Comparison of ENCODE assay signal across 37 cellular contexts in the genomic region with DNA sequence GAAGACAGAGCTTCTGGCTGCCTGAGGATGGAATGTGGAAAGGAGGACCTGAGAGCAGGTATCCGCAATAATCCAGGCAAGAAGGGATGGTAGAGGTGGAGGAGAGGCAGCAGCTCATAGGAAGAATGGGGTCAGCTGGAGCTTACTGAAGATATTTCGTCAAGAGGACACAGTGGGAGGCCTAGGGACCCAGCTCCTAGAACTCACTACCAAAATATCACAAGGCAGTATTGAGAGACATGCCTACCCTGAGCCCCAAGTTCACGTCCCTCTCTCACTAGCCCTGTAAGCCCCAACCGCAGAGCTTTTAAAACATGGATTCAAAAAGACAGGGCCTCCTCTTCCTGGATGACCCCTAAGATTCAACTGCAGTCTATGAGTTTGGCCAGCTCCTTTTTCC. TPM values are rescaled to one million over a fixed set of nuclear protein-coding genes. Genes with fewer than 3 reads are reported as not detected.
"Had no signal": no experiment of that assay in that cellular context is flagged by ENCODE, and none has a peak within 500 bp of the region (broad histone marks: within the 10 kb centered on the region; RNA-seq: fewer than 3 reads in every experiment).

No MANE protein-coding gene starts in this region.

- H3K9me3 Mint-ChIP-seq: activated B cell treated with CpG ODN at 0.5 μM for 24 hours; activated CD4-positive, alpha-beta memory T cell treated with anti-CD3 and anti-CD28 coated beads, Interleukin-2, amount 10 ng/mL, durations not matched to agents 7 days and 5 days; activated CD4-positive, alpha-beta T cell treated with anti-CD3 and anti-CD28 coated beads, Interleukin-2, amount 10 ng/mL, durations not matched to agents 7 days and 5 days; activated naive CD4-positive, alpha-beta T cell treated with anti-CD3 and anti-CD28 coated beads, Interleukin-2, amount 10 ng/mL, durations not matched to agents 7 days and 5 days; activated naive CD4-positive, alpha-beta T cell treated with anti-CD3 and anti-CD28 coated beads, Interleukin-2, amount 50 U/mL, for 24 hours; activated naive CD8-positive, alpha-beta T cell treated with anti-CD3 and anti-CD28 coated beads, Interleukin-2, amount 10 ng/mL, durations not matched to agents 7 days and 5 days; activated naive CD8-positive, alpha-beta T cell treated with anti-CD3 and anti-CD28 coated beads, Interleukin-2, amount 50 U/mL, for 24 hours; activated T-cell treated with anti-CD3 and anti-CD28 coated beads, Interleukin-2, amount 50 U/mL, for 24 hours; activated T-helper 2 cell treated with anti-CD3 and anti-CD28 coated beads, Interferon-gamma antibody, Interleukin-2, Interleukin-4, amounts not matched to agents 10 μg/mL and 5 μg/mL and 100 μg/mL, durations not matched to agents 14 hours and 24 hours and 36 hours; brain; central memory CD8-positive, alpha-beta T cell; T-helper 1 cell treated with Interleukin-12 subunit alpha and Interleukin-12 subunit beta and Interleukin-4 antibody, amounts not matched to agents 30 μg/mL and 1 μg/mL, for 36 hours; T-helper 2 cell treated with Interferon-gamma antibody and Interleukin-4, amounts not matched to agents 5 μg/mL and 100 μg/mL, for 36 hours had no signal

- H3K27ac Mint-ChIP-seq: activated B cell treated with CpG ODN at 0.5 μM for 24 hours; activated CD4-positive, alpha-beta memory T cell treated with anti-CD3 and anti-CD28 coated beads, Interleukin-2, amount 10 ng/mL, durations not matched to agents 7 days and 5 days; activated CD4-positive, alpha-beta T cell treated with anti-CD3 and anti-CD28 coated beads for 36 hours; activated CD4-positive, alpha-beta T cell treated with anti-CD3 and anti-CD28 coated beads, Interleukin-2, amount 10 ng/mL, durations not matched to agents 7 days and 5 days; activated CD8-positive, alpha-beta memory T cell treated with anti-CD3 and anti-CD28 coated beads, Interleukin-2, amount 10 ng/mL, durations not matched to agents 7 days and 5 days; activated CD8-positive, alpha-beta T cell treated with anti-CD3 and anti-CD28 coated beads, Interleukin-2, amount 10 ng/mL, durations not matched to agents 7 days and 5 days; activated naive CD4-positive, alpha-beta T cell treated with anti-CD3 and anti-CD28 coated beads, Interleukin-2, amount 10 ng/mL, durations not matched to agents 7 days and 5 days; activated naive CD4-positive, alpha-beta T cell treated with anti-CD3 and anti-CD28 coated beads, Interleukin-2, amount 50 U/mL, for 24 hours; activated naive CD8-positive, alpha-beta T cell; activated naive CD8-positive, alpha-beta T cell treated with anti-CD3 and anti-CD28 coated beads, Interleukin-2, amount 10 ng/mL, durations not matched to agents 7 days and 5 days; activated naive CD8-positive, alpha-beta T cell treated with anti-CD3 and anti-CD28 coated beads, Interleukin-2, amount 50 U/mL, for 24 hours; activated T-cell treated with anti-CD3 and anti-CD28 coated beads, Interleukin-2, amount 50 U/mL, for 24 hours; activated T-helper 2 cell treated with anti-CD3 and anti-CD28 coated beads, Interferon-gamma antibody, Interleukin-2, Interleukin-4, amounts not matched to agents 10 μg/mL and 5 μg/mL and 100 μg/mL, durations not matched to agents 14 hours and 24 hours and 36 hours; brain; T-helper 1 cell treated with Interleukin-12 subunit alpha and Interleukin-12 subunit beta and Interleukin-4 antibody, amounts not matched to agents 30 μg/mL and 1 μg/mL, for 36 hours; T-helper 2 cell treated with Interferon-gamma antibody and Interleukin-4, amounts not matched to agents 5 μg/mL and 100 μg/mL, for 36 hours had no signal

- H3K9me3 ChIP-seq: ascending aorta had no signal

- DNase-seq: activated B cell treated with CpG ODN at 0.5 μM for 24 hours; activated CD4-positive, alpha-beta memory T cell treated with anti-CD3 and anti-CD28 coated beads, Interleukin-2, amount 10 ng/mL, durations not matched to agents 7 days and 5 days; activated CD4-positive, alpha-beta T cell treated with anti-CD3 and anti-CD28 coated beads for 1 hour; activated CD4-positive, alpha-beta T cell treated with anti-CD3 and anti-CD28 coated beads for 36 hours; activated CD4-positive, alpha-beta T cell treated with anti-CD3 and anti-CD28 coated beads for 48 hours; activated CD4-positive, alpha-beta T cell treated with anti-CD3 and anti-CD28 coated beads, Interleukin-2, amount 10 ng/mL, durations not matched to agents 7 days and 5 days; activated CD4-positive, alpha-beta T cell treated with anti-CD3 and anti-CD28 coated beads, Interleukin-2, amount 50 U/mL, for 48 hours; activated CD8-positive, alpha-beta memory T cell treated with anti-CD3 and anti-CD28 coated beads for 24 hours; activated CD8-positive, alpha-beta memory T cell treated with anti-CD3 and anti-CD28 coated beads, Interleukin-2, amount 10 ng/mL, durations not matched to agents 7 days and 5 days; activated CD8-positive, alpha-beta memory T cell treated with anti-CD3 and anti-CD28 coated beads, Interleukin-2, amount 50 U/mL, for 48 hours; activated CD8-positive, alpha-beta T cell treated with anti-CD3 and anti-CD28 coated beads, Interleukin-2, amount 10 ng/mL, durations not matched to agents 7 days and 5 days; activated effector memory CD4-positive, alpha-beta T cell treated with Interleukin-2 at 50 U/mL for 16 hours; activated gamma-delta T cell; activated naive CD4-positive, alpha-beta T cell treated with anti-CD3 and anti-CD28 coated beads, Interleukin-2, amount 10 ng/mL, durations not matched to agents 7 days and 5 days; activated naive CD4-positive, alpha-beta T cell treated with Interleukin-2 at 50 U/mL for 16 hours; activated naive CD8-positive, alpha-beta T cell treated with anti-CD3 and anti-CD28 coated beads, Interleukin-2, amount 10 ng/mL, durations not matched to agents 7 days and 5 days; activated naive CD8-positive, alpha-beta T cell treated with anti-CD3 and anti-CD28 coated beads, Interleukin-2, amount 50 U/mL, for 24 hours; activated T-cell treated with anti-CD3 and anti-CD28 coated beads, Interleukin-2, amount 50 U/mL, for 24 hours; activated T-cell treated with anti-CD3 and anti-CD28 coated beads, Interleukin-2, amount 50 U/mL, for 48 hours; amygdala; anterior cingulate cortex; caudate nucleus; cerebellar nuclear complex; T-helper 1 cell; T-helper 2 cell; T-helper 9 cell had no signal

- H3K36me3 Mint-ChIP-seq: activated CD8-positive, alpha-beta memory T cell treated with anti-CD3 and anti-CD28 coated beads, Interleukin-2, amount 10 ng/mL, durations not matched to agents 7 days and 5 days; activated naive CD4-positive, alpha-beta T cell treated with anti-CD3 and anti-CD28 coated beads, Interleukin-2, amount 10 ng/mL, durations not matched to agents 7 days and 5 days; activated naive CD4-positive, alpha-beta T cell treated with anti-CD3 and anti-CD28 coated beads, Interleukin-2, amount 50 U/mL, for 24 hours; activated naive CD8-positive, alpha-beta T cell; activated naive CD8-positive, alpha-beta T cell treated with anti-CD3 and anti-CD28 coated beads, Interleukin-2, amount 10 ng/mL, durations not matched to agents 7 days and 5 days; brain had no signal

- H3K4me3 ChIP-seq: ascending aorta, cardiac muscle cell had no signal

- H3K4me3 Mint-ChIP-seq: activated B cell treated with CpG ODN at 0.5 μM for 24 hours; activated CD4-positive, alpha-beta memory T cell treated with anti-CD3 and anti-CD28 coated beads, Interleukin-2, amount 10 ng/mL, durations not matched to agents 7 days and 5 days; activated CD4-positive, alpha-beta T cell treated with anti-CD3 and anti-CD28 coated beads for 36 hours; activated CD4-positive, alpha-beta T cell treated with anti-CD3 and anti-CD28 coated beads, Interleukin-2, amount 10 ng/mL, durations not matched to agents 7 days and 5 days; activated CD8-positive, alpha-beta memory T cell treated with anti-CD3 and anti-CD28 coated beads, Interleukin-2, amount 10 ng/mL, durations not matched to agents 7 days and 5 days; activated CD8-positive, alpha-beta T cell treated with anti-CD3 and anti-CD28 coated beads, Interleukin-2, amount 10 ng/mL, durations not matched to agents 7 days and 5 days; activated naive CD4-positive, alpha-beta T cell treated with anti-CD3 and anti-CD28 coated beads, Interleukin-2, amount 10 ng/mL, durations not matched to agents 7 days and 5 days; activated naive CD4-positive, alpha-beta T cell treated with anti-CD3 and anti-CD28 coated beads, Interleukin-2, amount 50 U/mL, for 24 hours; activated naive CD8-positive, alpha-beta T cell; activated naive CD8-positive, alpha-beta T cell treated with anti-CD3 and anti-CD28 coated beads, Interleukin-2, amount 10 ng/mL, durations not matched to agents 7 days and 5 days; activated naive CD8-positive, alpha-beta T cell treated with anti-CD3 and anti-CD28 coated beads, Interleukin-2, amount 50 U/mL, for 24 hours; activated T-cell treated with anti-CD3 and anti-CD28 coated beads, Interleukin-2, amount 50 U/mL, for 24 hours; brain; central memory CD8-positive, alpha-beta T cell; T-helper 1 cell treated with Interleukin-12 subunit alpha and Interleukin-12 subunit beta and Interleukin-4 antibody, amounts not matched to agents 30 μg/mL and 1 μg/mL, for 36 hours; T-helper 2 cell treated with Interferon-gamma antibody and Interleukin-4, amounts not matched to agents 5 μg/mL and 100 μg/mL, for 36 hours had no signal

- ATAC-seq: activated CD4-positive, alpha-beta T cell treated with anti-CD3 and anti-CD28 coated beads for 36 hours; activated CD8-positive, alpha-beta memory T cell treated with anti-CD3 and anti-CD28 coated beads, Interleukin-2, amount 10 ng/mL, durations not matched to agents 7 days and 5 days; activated CD8-positive, alpha-beta T cell treated with anti-CD3 and anti-CD28 coated beads, Interleukin-2, amount 10 ng/mL, durations not matched to agents 7 days and 5 days; activated naive CD8-positive, alpha-beta T cell treated with anti-CD3 and anti-CD28 coated beads, Interleukin-2, amount 50 U/mL, for 24 hours had no signal

- H3K36me3 ChIP-seq: ascending aorta, cardiac muscle cell had no signal

- H3K4me1 Mint-ChIP-seq: activated B cell treated with CpG ODN at 0.5 μM for 24 hours; activated CD4-positive, alpha-beta T cell treated with anti-CD3 and anti-CD28 coated beads for 36 hours; activated naive CD4-positive, alpha-beta T cell treated with anti-CD3 and anti-CD28 coated beads, Interleukin-2, amount 10 ng/mL, durations not matched to agents 7 days and 5 days; activated naive CD4-positive, alpha-beta T cell treated with anti-CD3 and anti-CD28 coated beads, Interleukin-2, amount 50 U/mL, for 24 hours; central memory CD8-positive, alpha-beta T cell had no signal

- H3K27me3 ChIP-seq: ascending aorta, cardiac muscle cell had no signal

- H3K27ac ChIP-seq: ascending aorta, cardiac muscle cell, VCaP had no signal

RNA-seq across cellular contexts. Expression of a gene that starts 14.2 kb away (rescaled TPM):
- total RNA-seq: activated B cell treated with CpG ODN at 0.5 μM for 24 hours; activated CD4-positive, alpha-beta memory T cell treated with anti-CD3 and anti-CD28 coated beads, Interleukin-2, amount 10 ng/mL, durations not matched to agents 7 days and 5 days; activated CD4-positive, alpha-beta T cell treated with anti-CD3 and anti-CD28 coated beads for 36 hours; activated CD4-positive, alpha-beta T cell treated with anti-CD3 and anti-CD28 coated beads, Interleukin-2, amount 10 ng/mL, durations not matched to agents 7 days and 5 days; activated CD8-positive, alpha-beta memory T cell treated with anti-CD3 and anti-CD28 coated beads, Interleukin-2, amount 10 ng/mL, durations not matched to agents 7 days and 5 days; activated CD8-positive, alpha-beta T cell treated with anti-CD3 and anti-CD28 coated beads, Interleukin-2, amount 10 ng/mL, durations not matched to agents 7 days and 5 days; activated naive CD8-positive, alpha-beta T cell treated with anti-CD3 and anti-CD28 coated beads, Interleukin-2, amount 10 ng/mL, durations not matched to agents 7 days and 5 days; activated T-helper 2 cell treated with anti-CD3 and anti-CD28 coated beads, Interferon-gamma antibody, Interleukin-2, Interleukin-4, amounts not matched to agents 10 μg/mL and 5 μg/mL and 100 μg/mL, durations not matched to agents 14 hours and 24 hours and 36 hours; ascending aorta; bronchial epithelial cell; cardiac muscle cell had no signal
- polyA plus RNA-seq: cardiac muscle cell had no signal

RNA-seq across cellular contexts. Expression of a gene that starts 19.5 kb away (rescaled TPM):
- total RNA-seq: activated B cell treated with CpG ODN at 0.5 μM for 24 hours; activated CD4-positive, alpha-beta memory T cell treated with anti-CD3 and anti-CD28 coated beads, Interleukin-2, amount 10 ng/mL, durations not matched to agents 7 days and 5 days; activated CD4-positive, alpha-beta T cell treated with anti-CD3 and anti-CD28 coated beads for 36 hours; activated CD4-positive, alpha-beta T cell treated with anti-CD3 and anti-CD28 coated beads, Interleukin-2, amount 10 ng/mL, durations not matched to agents 7 days and 5 days; activated CD8-positive, alpha-beta memory T cell treated with anti-CD3 and anti-CD28 coated beads, Interleukin-2, amount 10 ng/mL, durations not matched to agents 7 days and 5 days; activated CD8-positive, alpha-beta T cell treated with anti-CD3 and anti-CD28 coated beads, Interleukin-2, amount 10 ng/mL, durations not matched to agents 7 days and 5 days; activated naive CD8-positive, alpha-beta T cell treated with anti-CD3 and anti-CD28 coated beads, Interleukin-2, amount 10 ng/mL, durations not matched to agents 7 days and 5 days; activated T-helper 2 cell treated with anti-CD3 and anti-CD28 coated beads, Interferon-gamma antibody, Interleukin-2, Interleukin-4, amounts not matched to agents 10 μg/mL and 5 μg/mL and 100 μg/mL, durations not matched to agents 14 hours and 24 hours and 36 hours; ascending aorta; bronchial epithelial cell; cardiac muscle cell had no signal
- polyA plus RNA-seq: cardiac muscle cell had no signal

RNA-seq across cellular contexts. Expression of a gene that starts 35.0 kb away (rescaled TPM):
- total RNA-seq: activated B cell treated with CpG ODN at 0.5 μM for 24 hours; activated CD4-positive, alpha-beta memory T cell treated with anti-CD3 and anti-CD28 coated beads, Interleukin-2, amount 10 ng/mL, durations not matched to agents 7 days and 5 days; activated CD4-positive, alpha-beta T cell treated with anti-CD3 and anti-CD28 coated beads for 36 hours; activated CD4-positive, alpha-beta T cell treated with anti-CD3 and anti-CD28 coated beads, Interleukin-2, amount 10 ng/mL, durations not matched to agents 7 days and 5 days; activated CD8-positive, alpha-beta memory T cell treated with anti-CD3 and anti-CD28 coated beads, Interleukin-2, amount 10 ng/mL, durations not matched to agents 7 days and 5 days; activated CD8-positive, alpha-beta T cell treated with anti-CD3 and anti-CD28 coated beads, Interleukin-2, amount 10 ng/mL, durations not matched to agents 7 days and 5 days; activated naive CD8-positive, alpha-beta T cell treated with anti-CD3 and anti-CD28 coated beads, Interleukin-2, amount 10 ng/mL, durations not matched to agents 7 days and 5 days; activated T-helper 2 cell treated with anti-CD3 and anti-CD28 coated beads, Interferon-gamma antibody, Interleukin-2, Interleukin-4, amounts not matched to agents 10 μg/mL and 5 μg/mL and 100 μg/mL, durations not matched to agents 14 hours and 24 hours and 36 hours; ascending aorta; bronchial epithelial cell; cardiac muscle cell had no signal
- polyA plus RNA-seq: cardiac muscle cell had no signal

RNA-seq across cellular contexts. Expression of a gene that starts 50.0 kb away (rescaled TPM):
- total RNA-seq: activated CD4-positive, alpha-beta memory T cell treated with anti-CD3 and anti-CD28 coated beads, Interleukin-2, amount 10 ng/mL, durations not matched to agents 7 days and 5 days; activated CD4-positive, alpha-beta T cell treated with anti-CD3 and anti-CD28 coated beads for 36 hours; activated CD4-positive, alpha-beta T cell treated with anti-CD3 and anti-CD28 coated beads, Interleukin-2, amount 10 ng/mL, durations not matched to agents 7 days and 5 days; activated CD8-positive, alpha-beta T cell treated with anti-CD3 and anti-CD28 coated beads, Interleukin-2, amount 10 ng/mL, durations not matched to agents 7 days and 5 days; activated T-helper 2 cell treated with anti-CD3 and anti-CD28 coated beads, Interferon-gamma antibody, Interleukin-2, Interleukin-4, amounts not matched to agents 10 μg/mL and 5 μg/mL and 100 μg/mL, durations not matched to agents 14 hours and 24 hours and 36 hours; bronchial epithelial cell had no signal

RNA-seq across cellular contexts. Expression of a gene that starts 51.2 kb away (rescaled TPM):
- total RNA-seq: activated B cell treated with CpG ODN at 0.5 μM for 24 hours; activated CD4-positive, alpha-beta memory T cell treated with anti-CD3 and anti-CD28 coated beads, Interleukin-2, amount 10 ng/mL, durations not matched to agents 7 days and 5 days; activated CD4-positive, alpha-beta T cell treated with anti-CD3 and anti-CD28 coated beads for 36 hours; activated CD4-positive, alpha-beta T cell treated with anti-CD3 and anti-CD28 coated beads, Interleukin-2, amount 10 ng/mL, durations not matched to agents 7 days and 5 days; activated CD8-positive, alpha-beta memory T cell treated with anti-CD3 and anti-CD28 coated beads, Interleukin-2, amount 10 ng/mL, durations not matched to agents 7 days and 5 days; activated CD8-positive, alpha-beta T cell treated with anti-CD3 and anti-CD28 coated beads, Interleukin-2, amount 10 ng/mL, durations not matched to agents 7 days and 5 days; activated naive CD8-positive, alpha-beta T cell treated with anti-CD3 and anti-CD28 coated beads, Interleukin-2, amount 10 ng/mL, durations not matched to agents 7 days and 5 days; activated T-helper 2 cell treated with anti-CD3 and anti-CD28 coated beads, Interferon-gamma antibody, Interleukin-2, Interleukin-4, amounts not matched to agents 10 μg/mL and 5 μg/mL and 100 μg/mL, durations not matched to agents 14 hours and 24 hours and 36 hours; ascending aorta; bronchial epithelial cell; cardiac muscle cell had no signal
- polyA plus RNA-seq: cardiac muscle cell had no signal
